Comparison of ENCODE assay signal across 8 cellular contexts in the genomic region with DNA sequence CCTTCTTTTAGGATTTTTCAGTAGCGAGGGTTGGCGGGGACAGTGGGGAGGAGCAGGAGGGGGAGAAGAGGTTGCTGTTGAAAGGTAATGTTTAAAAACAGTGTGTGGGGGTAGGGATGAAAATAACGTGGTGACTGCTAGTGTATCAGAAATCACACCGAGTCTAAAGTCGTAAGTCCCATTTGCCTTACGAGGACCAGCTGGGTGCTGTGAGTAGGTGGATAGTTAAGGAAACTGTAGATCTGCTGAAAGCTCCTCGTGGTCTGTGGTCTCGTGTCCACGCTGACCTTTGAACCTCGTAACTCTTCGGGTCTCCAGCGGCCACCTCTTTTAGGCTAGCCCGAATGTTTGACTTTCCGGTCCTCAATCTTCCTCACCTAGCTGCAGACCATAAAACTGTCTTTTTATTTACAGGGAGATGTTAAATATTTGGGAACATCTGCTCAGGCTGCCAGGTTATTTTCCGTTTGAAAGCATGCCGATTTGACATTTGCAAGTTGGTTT. TPM values are rescaled to one million over a fixed set of nuclear protein-coding genes. Genes with fewer than 3 reads are reported as not detected.
DNase-seq lines count a peak whose midpoint lies in the region; ATAC-seq and TF ChIP-seq lines count a peak whose summit lies in the region.

No MANE protein-coding gene starts in this region.

- no peak overlapping the region for H2AFZ ChIP-seq in MM.1S (ENCODE audit: low read length)

- no peaks in the 10 kb centered on the region for H3K36me3 Mint-ChIP-seq in activated T-cell treated with anti-CD3 and anti-CD28 coated beads, Interleukin-2, amount 50 U/mL, for 4 hours (ENCODE audit: insufficient read depth)
- H3K36me3 Mint-ChIP-seq in mesothelial cell of epicardium = peaks cover 2% of the 10 kb centered on the region

- H3K27me3 ChIP-seq in MM.1S (replicated peaks; ENCODE audit: insufficient read depth, low read length) = no peaks in the 10 kb centered on the region

- no peaks in the 10 kb centered on the region for H3K9me3 ChIP-seq in MM.1S (replicated peaks; ENCODE audit: insufficient read depth, low read length)

- H3K4me2 ChIP-seq in MM.1S (ENCODE audit: low read depth, low read length) = peak overlapping the region; percentile 91

- peaks cover 65% of the 10 kb centered on the region for H3K27me3 Mint-ChIP-seq in activated T-cell treated with anti-CD3 and anti-CD28 coated beads, Interleukin-2, amount 50 U/mL, for 4 hours (ENCODE audit: low read depth)
- peaks cover 2% of the 10 kb centered on the region for H3K27me3 Mint-ChIP-seq in mesothelial cell of epicardium (ENCODE audit: low read depth)

- peak overlapping the region; percentile 60 for H3K4me3 Mint-ChIP-seq in activated T-cell treated with anti-CD3 and anti-CD28 coated beads, Interleukin-2, amount 50 U/mL, for 4 hours
- peak overlapping the region; percentile 84 for H3K4me3 Mint-ChIP-seq in mesothelial cell of epicardium

- H3F3A ChIP-seq in MM.1S (ENCODE audit: insufficient read depth, low read length) = peaks cover 45% of the 10 kb centered on the region

- no peaks in the 10 kb centered on the region for H4K20me1 ChIP-seq in MM.1S (ENCODE audit: insufficient read depth, low read length)

- H3K9me2 ChIP-seq in MM.1S (replicated peaks; ENCODE audit: insufficient read depth, low read length) = no peaks in the 10 kb centered on the region

- peak overlapping the region; percentile 97 for H3K9ac ChIP-seq in MM.1S (ENCODE audit: low read length)

- peaks cover 93% of the 10 kb centered on the region for H3K79me2 ChIP-seq in MM.1S (ENCODE audit: low read length)

- H3K4me1 ChIP-seq in MM.1S (ENCODE audit: low read length) = peaks cover 56% of the 10 kb centered on the region

- ATAC-seq in activated T-cell treated with anti-CD3 and anti-CD28 coated beads, Interleukin-2, amount 50 U/mL, for 4 hours = no peak
- no peak for ATAC-seq in HG03108 (IDR thresholded peaks at IDR 0.05; ENCODE audit: unreplicated experiment)

- H3K4me1 Mint-ChIP-seq in activated T-cell treated with anti-CD3 and anti-CD28 coated beads, Interleukin-2, amount 50 U/mL, for 4 hours (ENCODE audit: low read depth) = peaks cover 17% of the 10 kb centered on the region
- peaks cover 14% of the 10 kb centered on the region for H3K4me1 Mint-ChIP-seq in mesothelial cell of epicardium

- H3K4me3 ChIP-seq in MM.1S (ENCODE audit: low read length) (peak overlapping the region; percentile 93), coronary artery (peak overlapping the region; percentile 95)

- peak overlapping the region; percentile 85 for H3K27ac Mint-ChIP-seq in mesothelial cell of epicardium

- H3K27ac ChIP-seq in MM.1S (ENCODE audit: low read length) = peak overlapping the region; percentile 91
- H3K27ac ChIP-seq in coronary artery = peak overlapping the region in 1 of 2 donors; percentile 21

- no peaks in the 10 kb centered on the region for H3K9me3 Mint-ChIP-seq in activated T-cell treated with anti-CD3 and anti-CD28 coated beads, Interleukin-2, amount 50 U/mL, for 4 hours
- H3K9me3 Mint-ChIP-seq in mesothelial cell of epicardium = no peaks in the 10 kb centered on the region

- DNase-seq in activated T-cell treated with anti-CD3 and anti-CD28 coated beads, Interleukin-2, amount 50 U/mL, for 4 hours = no peak
- DNase-seq in activated T-cell treated with anti-CD3 and anti-CD28 coated beads for 4 hours (no peak), MM.1S (peak; percentile 63), coronary artery (ENCODE audit: low spot score) (no peak), mesothelial cell of epicardium (ENCODE audit: low spot score in 2 of 2, unreplicated experiment in 2 of 2) (no peak), GM19240 (ENCODE audit: insufficient read length, low spot score) (no peak)
- DNase-seq in stimulated activated naive CD4-positive, alpha-beta T cell treated with Interleukin-2 at 50 U/mL for 16 hours (lab: John Stamatoyannopoulos, UW) = no peak

- H3K36me3 ChIP-seq in MM.1S (replicated peaks; ENCODE audit: insufficient read depth, low read length) = no peaks in the 10 kb centered on the region; the same call in 1 of the 2 replicates

- TF ChIP-seq CTCF in MM.1S (IDR thresholded peaks at IDR 0.05; ENCODE audit: low read length) (no peak), coronary artery (IDR thresholded peaks at IDR 0.05) (no peak), mesothelial cell of epicardium (IDR thresholded peaks at IDR 0.05; ENCODE audit: unreplicated experiment) (no peak)

RNA-seq across cellular contexts. Expression of gene ST3GAL6, which starts 29.3 kb away (rescaled TPM):
- under 1 TPM in 1 of 3 donors, not detected in 2; 0.24 TPM for total RNA-seq in activated T-cell treated with anti-CD3 and anti-CD28 coated beads, Interleukin-2, amount 50 U/mL, for 4 hours
- total RNA-seq in mesothelial cell of epicardium = 9.0 to 14.1 TPM (median 11.1 TPM) in 3 replicates
